Comparison of ENCODE assay signal across 25 cellular contexts in genomic region chr3:14540209-14540575, GRCh38. TPM values are rescaled to one million over a fixed set of nuclear protein-coding genes. Genes with fewer than 3 reads are reported as not detected.
A peak's percentile ranks its signal among the peaks of the same experiment; 100 is the strongest.
DNase-seq lines count a peak whose midpoint lies in the region; ATAC-seq, FAIRE-seq and TF ChIP-seq lines count a peak whose summit lies in the region.
"Had no signal": no experiment of that assay in that cellular context is flagged by ENCODE, and none has a peak within 500 bp of the region (broad histone marks: within the 10 kb centered on the region; RNA-seq: fewer than 3 reads in every experiment).

GRIP2 (minus strand) TSS chr3:14540342; CDS start chr3:14540308, 34 bp downstream.

- no peak for TF ChIP-seq EP300 in H1 (IDR thresholded peaks at IDR 0.05; ENCODE audit: borderline replicate concordance in 1 of 2, low read depth in 2 of 2, low read length in 2 of 2)

- no peaks in the 10 kb centered on the region for H4K20me1 ChIP-seq in IMR-90 (ENCODE audit: insufficient read depth, low read length)
- no peaks in the 10 kb centered on the region for H4K20me1 ChIP-seq in H1 (replicated peaks in 1 of 2; ENCODE audit: control insufficient read depth in 1 of 2, insufficient read depth in 2 of 2, low read length in 2 of 2)

- H3K79me1 ChIP-seq in IMR-90 (ENCODE audit: low read depth in 1 of 2, low read length in 2 of 2) (no peaks in the 10 kb centered on the region), H1 (ENCODE audit: low read depth, low read length) (no peaks in the 10 kb centered on the region; the same call in 1 of the 2 replicates)

- no peak within 1 kb of the TSS for H2BK20ac ChIP-seq in IMR-90 (ENCODE audit: low read depth, low read length)
- H2BK20ac ChIP-seq in H1 (ENCODE audit: low read length) = peak within 1 kb of the TSS; percentile 87; the same call in 1 of the 2 replicates

- H3K4me3 ChIP-seq in IMR-90 (ENCODE audit: insufficient read depth, low read depth, low read length) (no peak within 1 kb of the TSS), H1 (ENCODE audit: extremely low read depth in 1 of 4, insufficient read depth in 2 of 4, low read depth in 3 of 4, low read length in 4 of 4) (no peak within 1 kb of the TSS), gastrocnemius medialis (peak within 1 kb of the TSS; percentile 54 to 74 (median 55)), MG63 (no peak within 1 kb of the TSS), small intestine (ENCODE audit: low read depth in 1 of 2, low read length in 2 of 2) (no peak within 1 kb of the TSS)
- H3K4me3 ChIP-seq: right lobe of liver, thyroid gland had no signal

- no peak within 1 kb of the TSS for H2BK120ac ChIP-seq in IMR-90 (ENCODE audit: low read depth, low read length)
- no peak within 1 kb of the TSS for H2BK120ac ChIP-seq in H1 (replicated peaks; ENCODE audit: low read depth, low read length)

- no peak for TF ChIP-seq CTCF in IMR-90 (conservative IDR thresholded peaks at IDR 0.05; ENCODE audit: low read depth, low read length)
- no peak for TF ChIP-seq CTCF in H1 (IDR thresholded peaks at IDR 0.05; ENCODE audit: control extremely low read depth in 1 of 3, insufficient read depth in 1 of 3, low read depth in 1 of 3, low read length in 3 of 3)
- no peak for TF ChIP-seq CTCF in gastrocnemius medialis (IDR thresholded peaks at IDR 0.05 in 4 of 5, conservative IDR thresholded peaks at IDR 0.05 in 1 of 5)

- H2BK5ac ChIP-seq in IMR-90 (ENCODE audit: low read depth, low read length, poor library complexity, severe bottlenecking) (no peak within 1 kb of the TSS), H1 (ENCODE audit: low read depth, low read length) (no peak within 1 kb of the TSS; the same call in 1 of the 2 replicates)

- H3K18ac ChIP-seq in IMR-90 (ENCODE audit: low read depth, low read length) (no peak within 1 kb of the TSS), H1 (ENCODE audit: extremely low read depth, low read length) (peak within 1 kb of the TSS; percentile 21; the same call in 1 of the 2 replicates)

- intact Hi-C loops in IMR-90 (cut with micrococcal nuclease) (no loop called here), gastrocnemius medialis (cut with DNase I; ENCODE audit: low total_unique reads) (loop anchor here (1.0 kb wide), 1 partner anchor 16 kb away; no protein-coding TSS in a partner anchor)

- H3K23ac ChIP-seq in IMR-90 (ENCODE audit: low read depth, low read length) = no peak within 1 kb of the TSS
- H3K23ac ChIP-seq in H1 (ENCODE audit: insufficient read length) = no peak within 1 kb of the TSS

- FAIRE-seq in H1 (lab: Jason Lieb, UNC) (no peak), small intestine (lab: Jason Lieb, UNC) (no peak)

- no peaks in the 10 kb centered on the region for H3K9me3 ChIP-seq in IMR-90 (ENCODE audit: control insufficient read depth, insufficient read depth, low read length)
- H3K9me3 ChIP-seq in H1 (ENCODE audit: insufficient read depth in 2 of 2, low read depth in 1 of 2, low read length in 1 of 2) = no peaks in the 10 kb centered on the region
- H3K9me3 ChIP-seq in gastrocnemius medialis = no peaks in the 10 kb centered on the region
- no peaks in the 10 kb centered on the region for H3K9me3 ChIP-seq in MG63
- no peaks in the 10 kb centered on the region for H3K9me3 ChIP-seq in small intestine (ENCODE audit: control insufficient read depth, low read depth)
- H3K9me3 ChIP-seq: right lobe of liver, thyroid gland had no signal

- H3K56ac ChIP-seq in IMR-90 (ENCODE audit: extremely low read depth, insufficient read depth, low read length) (no peak within 1 kb of the TSS), H1 (replicated peaks; ENCODE audit: insufficient read length, low read depth, low read length) (no peak within 1 kb of the TSS)

- H2BK15ac ChIP-seq in IMR-90 (ENCODE audit: low read depth, low read length) = no peak within 1 kb of the TSS
- H2BK15ac ChIP-seq in H1 (ENCODE audit: low read length) = peak within 1 kb of the TSS; percentile 81

- no peaks in the 10 kb centered on the region for H3K23me2 ChIP-seq in H1 (ENCODE audit: low read depth, low read length)

- H4K91ac ChIP-seq in IMR-90 (ENCODE audit: insufficient read depth, low read depth, low read length) (no peak within 1 kb of the TSS), H1 (replicated peaks; ENCODE audit: insufficient read length, low read length) (peak within 1 kb of the TSS; percentile 48)

- TF ChIP-seq RAD21 in IMR-90 (IDR thresholded peaks at IDR 0.05; ENCODE audit: low read length) (no peak), H1 (IDR thresholded peaks at IDR 0.05 in 1 of 2, conservative IDR thresholded peaks at IDR 0.05 in 1 of 2; ENCODE audit: low read depth in 2 of 2, low read length in 2 of 2) (no peak)

- H2AK9ac ChIP-seq in IMR-90 (replicated peaks; ENCODE audit: low read depth, low read length, poor library complexity) = no peak within 1 kb of the TSS

- no peaks in the 10 kb centered on the region for H3K4me1 ChIP-seq in IMR-90 (ENCODE audit: control insufficient read depth, insufficient read depth, low read length)
- H3K4me1 ChIP-seq in H1 (replicated peaks in 1 of 4; ENCODE audit: control insufficient read depth in 3 of 4, insufficient read depth in 4 of 4, low read length in 3 of 4) = peaks cover 0 to 19% (median 12%) of the 10 kb centered on the region in 4 experiments; a peak in 5 of 7 replicates
- H3K4me1 ChIP-seq in gastrocnemius medialis = peaks cover 66 to 68% of the 10 kb centered on the region in 2 donors
- no peaks in the 10 kb centered on the region for H3K4me1 ChIP-seq in small intestine (ENCODE audit: control insufficient read depth in 2 of 2, insufficient read depth in 1 of 2, low read depth in 1 of 2, low read length in 1 of 2)
- H3K4me1 ChIP-seq: foreskin keratinocyte, right lobe of liver, thyroid gland had no signal

- H3K27ac ChIP-seq in IMR-90 (ENCODE audit: insufficient read depth, low read length) = no peak within 1 kb of the TSS
- H3K27ac ChIP-seq in H1 (ENCODE audit: low read depth, low read length) = no peak within 1 kb of the TSS
- H3K27ac ChIP-seq in gastrocnemius medialis = peak within 1 kb of the TSS; percentile 94 to 97 (median 94)
- H3K27ac ChIP-seq in small intestine (ENCODE audit: low read depth in 1 of 2, low read length in 1 of 2) = no peak within 1 kb of the TSS
- H3K27ac ChIP-seq: foreskin keratinocyte, right lobe of liver, thyroid gland had no signal

- no peaks in the 10 kb centered on the region for H3K9me1 ChIP-seq in IMR-90 (ENCODE audit: insufficient read depth, low read length)

- H2AK5ac ChIP-seq in IMR-90 (ENCODE audit: low read depth, low read length) (no peak within 1 kb of the TSS), H1 (ENCODE audit: low read depth, low read length) (peak within 1 kb of the TSS; percentile 76; the same call in 1 of the 2 replicates)

- ATAC-seq in IMR-90 (ENCODE audit: low read depth) (0 out of 2 replicates have a peak, but pooled peaks have one; percentile 40), gastrocnemius medialis (peak; percentile 65 to 68), HG02642 (IDR thresholded peaks at IDR 0.05; ENCODE audit: poor library complexity, unreplicated experiment) (no peak)
- ATAC-seq: foreskin keratinocyte; right lobe of liver; stimulated activated naive B cell treated with anti-CD40 and anti-IgM and Interleukin-4, amounts not matched to agents 10 μg/mL and 1 μg/mL and 100 μg/mL, for 72 hours had no signal

- no peak within 1 kb of the TSS for H3K14ac ChIP-seq in IMR-90 (replicated peaks; ENCODE audit: low read depth, low read length)
- H3K14ac ChIP-seq in H1 (ENCODE audit: insufficient read length) = no peak within 1 kb of the TSS

- CTCF ChIA-PET in IMR-90 (lab: Yijun Ruan, JAX) (no interaction called here), H1 (lab: Charles Lee; ENCODE audit: partially characterized antibody) (interaction anchor here (0.9 to 12.2 kb wide), 5 partner anchors 8 to 72 kb away, joined by 3 to 171 read pairs (median 8); no protein-coding TSS in a partner anchor)

- H2BK12ac ChIP-seq in H1 (ENCODE audit: low read depth, low read length) = peak within 1 kb of the TSS; percentile 72; the same call in 1 of the 2 replicates

- H4K5ac ChIP-seq in IMR-90 (ENCODE audit: low read depth, low read length) (no peak within 1 kb of the TSS), H1 (ENCODE audit: insufficient read length, low read depth, low read length) (no peak within 1 kb of the TSS)

- POLR2A ChIA-PET in IMR-90 (lab: Charles Lee; ENCODE audit: unreplicated experiment) (no interaction called here), H1 (lab: Charles Lee; ENCODE audit: partially characterized antibody) (interaction anchor here (1.1 to 1.6 kb wide), 2 partner anchors 14 to 61 kb away, joined by 3 read pairs; no protein-coding TSS in a partner anchor)

- no peak within 1 kb of the TSS for H3K9ac ChIP-seq in IMR-90 (ENCODE audit: low read depth, low read length)
- H3K9ac ChIP-seq in H1 (replicated peaks in 1 of 4; ENCODE audit: extremely low read depth in 1 of 4, low read depth in 3 of 4, low read length in 3 of 4) = no peak within 1 kb of the TSS

- H3K4me2 ChIP-seq in IMR-90 (ENCODE audit: low read depth, low read length) = no peak within 1 kb of the TSS
- H3K4me2 ChIP-seq in H1 (ENCODE audit: insufficient read depth in 1 of 2, low read depth in 2 of 2, low read length in 2 of 2) = no peak within 1 kb of the TSS

- H3K4ac ChIP-seq in IMR-90 (ENCODE audit: low read depth, low read length) (no peak within 1 kb of the TSS), H1 (replicated peaks; ENCODE audit: insufficient read length, low read depth, low read length) (peak within 1 kb of the TSS; percentile 45)

- H3K27me3 ChIP-seq in IMR-90 (ENCODE audit: control insufficient read depth, insufficient read depth, low read length) = peaks cover 31% of the 10 kb centered on the region
- no peaks in the 10 kb centered on the region for H3K27me3 ChIP-seq in H1 (replicated peaks in 1 of 4; ENCODE audit: control insufficient read depth in 3 of 4, extremely low read depth in 1 of 4, insufficient read depth in 3 of 4, low read length in 3 of 4)
- no peaks in the 10 kb centered on the region for H3K27me3 ChIP-seq in gastrocnemius medialis
- no peaks in the 10 kb centered on the region for H3K27me3 ChIP-seq in MG63
- no peaks in the 10 kb centered on the region for H3K27me3 ChIP-seq in small intestine (ENCODE audit: control insufficient read depth in 2 of 2, insufficient read depth in 2 of 2, low read length in 2 of 2)
- H3K27me3 ChIP-seq: foreskin keratinocyte, right lobe of liver, thyroid gland had no signal

- H3K79me2 ChIP-seq in H1 (ENCODE audit: control insufficient read depth in 1 of 2, insufficient read depth in 2 of 2, low read length in 2 of 2) = no peaks in the 10 kb centered on the region

- H3K36me3 ChIP-seq in IMR-90 (ENCODE audit: control insufficient read depth, insufficient read depth, low read length) = no peaks in the 10 kb centered on the region
- no peaks in the 10 kb centered on the region for H3K36me3 ChIP-seq in H1 (ENCODE audit: control insufficient read depth in 2 of 4, insufficient read depth in 4 of 4, low read length in 3 of 4)
- H3K36me3 ChIP-seq in gastrocnemius medialis = no peaks in the 10 kb centered on the region
- no peaks in the 10 kb centered on the region for H3K36me3 ChIP-seq in MG63
- no peaks in the 10 kb centered on the region for H3K36me3 ChIP-seq in small intestine (ENCODE audit: control insufficient read depth in 2 of 2, insufficient read depth in 2 of 2, low read length in 2 of 2)
- H3K36me3 ChIP-seq: right lobe of liver, thyroid gland had no signal

- in situ Hi-C loops in IMR-90 (cut with MboI; ENCODE audit: low sequenced_read_pairs) (loop anchor here (10.0 kb wide), 1 partner anchor 335 kb away; no protein-coding TSS in a partner anchor), gastrocnemius medialis (cut with MboI; ENCODE audit: low sequenced_read_pairs in 4 of 4) (no loop called here)

- H4K8ac ChIP-seq in IMR-90 (ENCODE audit: low read depth in 2 of 2, low read length in 2 of 2) = no peak within 1 kb of the TSS
- H4K8ac ChIP-seq in H1 (ENCODE audit: extremely low read depth, insufficient read depth, low read length) = no peak within 1 kb of the TSS

- H2AFZ ChIP-seq in IMR-90 (replicated peaks; ENCODE audit: low read length, poor library complexity) = peak within 1 kb of the TSS; percentile 10
- no peak within 1 kb of the TSS for H2AFZ ChIP-seq in H1 (ENCODE audit: low read length)

- no peak for DNase-seq in IMR-90
- no peak for DNase-seq in H1 (ENCODE audit: low read depth in 1 of 2, low spot score in 2 of 2)
- DNase-seq in left kidney (ENCODE audit: low read depth, low spot score) = peak; percentile 61
- peak; percentile 61 to 87 for DNase-seq in gastrocnemius medialis
- no peak for DNase-seq in SHP77 (lab: John Stamatoyannopoulos, UW)
- DNase-seq in MG63 = no peak
- DNase-seq in small intestine = no peak
- DNase-seq: activated B cell treated with CpG ODN at 0.5 μM for 24 hours; activated CD4-positive, alpha-beta memory T cell treated with anti-CD3 and anti-CD28 coated beads, Interleukin-2, amount 10 ng/mL, durations not matched to agents 7 days and 5 days; activated naive CD4-positive, alpha-beta T cell treated with Interleukin-2 at 50 U/mL for 16 hours; activated T-cell treated with anti-CD3 and anti-CD28 coated beads, Interleukin-2, amount 50 U/mL, for 1 hour; CD4-positive, CD25-positive, alpha-beta regulatory T cell; central memory CD4-positive, alpha-beta T cell; foreskin keratinocyte; KBM-7; kidney glomerular epithelial cell; midbrain; MV-4-11; NCI-H1930; stimulated activated CD4-positive, alpha-beta T cell treated with anti-CD3 and anti-CD28 coated beads, Interleukin-1b, Interleukin-23, amount 100 ng/mL, for 48 hours; stimulated activated naive B cell treated with anti-CD40 and anti-IgM and Interleukin-4, amounts not matched to agents 10 μg/mL and 1 μg/mL and 100 μg/mL, for 72 hours; thyroid gland had no signal

- TF ChIP-seq POLR2A in IMR-90 (IDR thresholded peaks at IDR 0.05; ENCODE audit: low read depth, low read length) = no peak
- no peak for TF ChIP-seq POLR2A in H1 (IDR thresholded peaks at IDR 0.05; ENCODE audit: control extremely low read depth in 1 of 2, low read depth in 2 of 2, low read length in 2 of 2)
- peak; percentile 86 to 90 for TF ChIP-seq POLR2A in gastrocnemius medialis (IDR thresholded peaks at IDR 0.05)

- no CpG with 5 or more reads among the region's 9 CpGs for WGBS in IMR-90 (ENCODE audit: extremely low coverage in 2 of 2, insufficient read length in 1 of 2), 2 experiments
- 81% methylated on average over 5 of the region's 9 CpGs; no CpG with 5 or more reads in 1 of the 2 experiments for WGBS in H1 (ENCODE audit: extremely low coverage in 1 of 2, insufficient coverage in 1 of 2, insufficient read length in 1 of 2, insufficient replicate concordance in 2 of 2, low coverage in 1 of 2, low lambda C conversion rate in 2 of 2, missing lambda C conversion rate in 1 of 2), 2 experiments
- 44 to 59% (median 48%) methylated on average over 6 to 9 of the region's 9 CpGs for WGBS in small intestine, 3 donors

- BruUV-seq in IMR-90 (replicated peaks; lab: Mats Ljungman, UMichigan) = no TSS peak

- dilution Hi-C loops in IMR-90 (cut with HindIII; ENCODE audit: low sequenced_read_pairs, unreplicated experiment) = no loop called here

RNA-seq across cellular contexts. Expression of gene GRIP2, which starts in this region (rescaled TPM):
- under 0.01 TPM in 1 of 2 replicates, not detected in the other for total RNA-seq in IMR-90 (2012; rRNA removed)
- 0.05 and 0.17 TPM in 2 replicates for polyA plus RNA-seq in IMR-90 (2012; rRNA removed)
- polyA plus RNA-seq in IMR-90 (2012; cell fraction: cytosol; rRNA removed) = 0.02 TPM in 1 of 2 replicates, not detected in the other
- polyA plus RNA-seq in IMR-90 (2012; cell fraction: nucleus; rRNA removed; ENCODE audit: low replicate concordance) = 0.25 and 0.34 TPM in 2 replicates
- 6.4 and 6.9 TPM in 2 replicates for total RNA-seq in H1 (2021; fragmentation: NEBNext Ultra II Directional; extraction: Animal tissue kit (Norgen Biotek cat#: 25700))
- polyA plus RNA-seq in H1 (2011; rRNA removed) = 2.5 and 3.5 TPM in 2 replicates
- polyA plus RNA-seq in H1 (2011; cell fraction: cytosol; rRNA removed) = 3.7 TPM
- polyA plus RNA-seq in H1 (2011; cell fraction: nucleus; rRNA removed) = 25.9 TPM
- 4.3 to 7.8 TPM (median 5.2 TPM) in 4 replicates for polyA plus RNA-seq in H1 (2012, experiment 1 of 2)
- 1.2 TPM for polyA plus RNA-seq in H1 (2012, experiment 2 of 2)
- 2.0 TPM for polyA plus RNA-seq in H1 (2013, experiment 1 of 2)
- 1.8 TPM for polyA plus RNA-seq in H1 (2013, experiment 2 of 2)
- polyA minus RNA-seq in H1 (2011; rRNA and poly(A)+ RNA removed) = 1.9 and 4.6 TPM in 2 replicates
- polyA minus RNA-seq in H1 (2011; cell fraction: cytosol; rRNA and poly(A)+ RNA removed) = 1.8 TPM
- polyA minus RNA-seq in H1 (2011; cell fraction: nucleus; rRNA and poly(A)+ RNA removed) = 9.1 TPM
- total RNA-seq in gastrocnemius medialis = 10 to 100 TPM in 1 of 4 donors, 1 to 10 TPM in 3; 2.8 to 12.6 (median 4.6) TPM
- not detected in 2 replicates for total RNA-seq in MG63 (2014; rRNA removed; shearing (Covaris generic); ENCODE audit: low replicate concordance)
- polyA plus RNA-seq in small intestine = 1 to 10 TPM in 1 of 3 donors, under 1 TPM in 1, not detected in 1; 0.27 to 1.4 TPM
- total RNA-seq: activated B cell treated with CpG ODN at 0.5 μM for 24 hours; CD4-positive, CD25-positive, alpha-beta regulatory T cell; epithelial cell of proximal tubule had no signal

Comparison
In these comparisons a context has a peak if more than half of its experiments do, and no peak if none do; other contexts are left out.
1. Peak in ATAC-seq in IMR-90; RNA of the gene not detected or under 1 TPM.
2. DNase-seq: peak in left kidney (single experiment) and gastrocnemius medialis (2 of 2); none in IMR-90 (single experiment), H1 (0 of 2), SHP77 (0 of 2), MG63 (single experiment) and small intestine (single experiment).
3. H3K27ac ChIP-seq: peak in gastrocnemius medialis (4 of 4); none in IMR-90 (single experiment), H1 (single experiment) and small intestine (0 of 2).
4. H3K4me3 ChIP-seq: peak in gastrocnemius medialis (4 of 4); none in IMR-90 (single experiment), H1 (0 of 4), MG63 (single experiment) and small intestine (0 of 2).
5. POLR2A ChIP-seq: peak in gastrocnemius medialis (2 of 2); none in IMR-90 (single experiment) and H1 (0 of 2).